ENCODE assay signal across 17 cellular contexts in genomic region chr10:78923644-78924318, GRCh38.
"Had no signal": no experiment of that assay in that cellular context is flagged by ENCODE, and none has a peak within 500 bp of the region (broad histone marks: within the 10 kb centered on the region; RNA-seq: fewer than 3 reads in every experiment).

No MANE protein-coding gene starts in this region.

- DNase-seq: activated CD4-positive, alpha-beta T cell treated with anti-CD3 and anti-CD28 coated beads, Interleukin-2, amount 50 U/mL, for 1 hour; activated naive CD4-positive, alpha-beta T cell treated with anti-CD3 and anti-CD28 coated beads, Interleukin-2, amount 50 U/mL, for 16 hours; activated T-cell treated with anti-CD3 and anti-CD28 coated beads, Interleukin-2, amount 50 U/mL, for 1 hour; effector memory CD8-positive, alpha-beta T cell; lower lobe of right lung; psoas muscle; stimulated activated CD4-positive, alpha-beta T cell treated with anti-CD3 and anti-CD28 coated beads, Interleukin-4, amount 100 ng/mL, for 1 hour; stimulated activated CD8-positive, alpha-beta memory T cell treated with anti-CD3 and anti-CD28 coated beads, Interleukin-4, amount 100 ng/mL, for 48 hours; stomach; uterus had no signal

- H3K27ac ChIP-seq: gastroesophageal sphincter, hepatocyte, lower lobe of right lung, psoas muscle, thoracic aorta, uterus had no signal

- H3K9me3 ChIP-seq: adrenal gland, gastroesophageal sphincter, lower lobe of right lung, psoas muscle, stomach, thoracic aorta, uterus had no signal

- H3K9me3 Mint-ChIP-seq: central memory CD8-positive, alpha-beta T cell; effector memory CD8-positive, alpha-beta T cell; natural killer cell treated with Interleukin-12 subunit alpha and Interleukin-12 subunit beta and Interleukin-15 and Interleukin-18, amount 100 ng/mL, for 72 hours; T-helper 1 cell treated with Interleukin-12 subunit alpha and Interleukin-12 subunit beta and Interleukin-4 antibody, amounts not matched to agents 30 μg/mL and 1 μg/mL, for 36 hours had no signal

- ATAC-seq: effector memory CD8-positive, alpha-beta T cell; gastroesophageal sphincter; lower lobe of right lung; natural killer cell treated with Interleukin-12 subunit alpha and Interleukin-12 subunit beta and Interleukin-15 and Interleukin-18, amount 100 ng/mL, for 72 hours had no signal

- H3K4me3 ChIP-seq: adrenal gland, gastroesophageal sphincter, hepatocyte, lower lobe of right lung, psoas muscle, stomach, thoracic aorta, uterus had no signal

- H3K27me3 ChIP-seq: adrenal gland, gastroesophageal sphincter, hepatocyte, stomach, uterus had no signal

- H3K27ac Mint-ChIP-seq: effector memory CD8-positive, alpha-beta T cell; natural killer cell treated with Interleukin-12 subunit alpha and Interleukin-12 subunit beta and Interleukin-15 and Interleukin-18, amount 100 ng/mL, for 72 hours; T-helper 1 cell treated with Interleukin-12 subunit alpha and Interleukin-12 subunit beta and Interleukin-4 antibody, amounts not matched to agents 30 μg/mL and 1 μg/mL, for 36 hours had no signal

- H3K4me1 Mint-ChIP-seq: central memory CD8-positive, alpha-beta T cell had no signal

- H3K4me3 Mint-ChIP-seq: central memory CD8-positive, alpha-beta T cell; effector memory CD8-positive, alpha-beta T cell; natural killer cell treated with Interleukin-12 subunit alpha and Interleukin-12 subunit beta and Interleukin-15 and Interleukin-18, amount 100 ng/mL, for 72 hours; T-helper 1 cell treated with Interleukin-12 subunit alpha and Interleukin-12 subunit beta and Interleukin-4 antibody, amounts not matched to agents 30 μg/mL and 1 μg/mL, for 36 hours had no signal

- H3K36me3 ChIP-seq: adrenal gland, gastroesophageal sphincter, lower lobe of right lung, stomach, thoracic aorta, uterus had no signal

- H3K36me3 Mint-ChIP-seq: natural killer cell treated with Interleukin-12 subunit alpha and Interleukin-12 subunit beta and Interleukin-15 and Interleukin-18, amount 100 ng/mL, for 72 hours had no signal

- H3K4me1 ChIP-seq: lower lobe of right lung, psoas muscle, uterus had no signal
